In genomic region chr14:35403397-35404245, GRCh38 we compare ENCODE assay signal across 8 cellular contexts.
DNase-seq lines count a peak whose midpoint lies in the region; ATAC-seq and TF ChIP-seq lines count a peak whose summit lies in the region.

No MANE protein-coding gene starts in this region.

- ATAC-seq in GM19043 (IDR thresholded peaks at IDR 0.05; ENCODE audit: low read depth, unreplicated experiment): peak; percentile 44
- ATAC-seq in HG03280 (IDR thresholded peaks at IDR 0.05; ENCODE audit: unreplicated experiment): peak; percentile 57

- peak overlapping the region; percentile 85 for H3K4me3 ChIP-seq in AG10803 (ENCODE audit: low read length)
- peak overlapping the region; percentile 71 to 94 for H3K4me3 ChIP-seq in cardiac fibroblast (replicated peaks in 1 of 2; ENCODE audit: low read depth in 2 of 2, low read length in 2 of 2)

- TF ChIP-seq CTCF in AG10803 (conservative IDR thresholded peaks at IDR 0.05; ENCODE audit: low read length): no peak
- TF ChIP-seq CTCF in cardiac fibroblast (IDR thresholded peaks at IDR 0.05; ENCODE audit: low read depth, low read length): no peak

- DNase-seq in AG10803 (ENCODE audit: low read depth) (peak; percentile 93), NCI-H345 (lab: John Stamatoyannopoulos, UW) (peak; percentile 96), cardiac fibroblast (ENCODE audit: low read depth in 2 of 2) (peak; percentile 97 to 98), islet precursor cell (peak; percentile 93)
- peak; percentile 90 to 94 (median 92) for DNase-seq in activated CD4-positive, CD25-positive, alpha-beta regulatory T cell (lab: John Stamatoyannopoulos, UW)
- peak; percentile 92 to 94 for DNase-seq in stimulated activated CD4-positive, alpha-beta T cell treated with anti-CD3 and anti-CD28 coated beads, Interleukin-12 subunit alpha, Interleukin-12 subunit beta, amount 100 ng/mL, for 24 hours (ENCODE audit: low read depth in 2 of 2)

Comparison
In these comparisons a context has a peak if more than half of its experiments do, and no peak if none do; other contexts are left out.
1. Peak in every context shown above with its lines: DNase-seq, ATAC-seq and H3K4me3 ChIP-seq.